In genomic region chr7:125059861-125060456, GRCh38 we compare ENCODE assay signal across 9 cellular contexts.
DNase-seq lines count a peak whose midpoint lies in the region; ATAC-seq and TF ChIP-seq lines count a peak whose summit lies in the region.
"Had no signal": no experiment of that assay in that cellular context is flagged by ENCODE, and none has a peak within 500 bp of the region (broad histone marks: within the 10 kb centered on the region; RNA-seq: fewer than 3 reads in every experiment).

No MANE protein-coding gene starts in this region.

- ATAC-seq in heart left ventricle (no peak), left ventricle myocardium superior (no peak), thoracic aorta (ENCODE audit: insufficient number of reproducible peaks, low FRiP score, low read depth) (no peak)

- H3K36me3 ChIP-seq in heart left ventricle, result no peaks in the 10 kb centered on the region
- no peaks in the 10 kb centered on the region for H3K36me3 ChIP-seq in thoracic aorta
- H3K36me3 ChIP-seq in thyroid gland, result no peaks in the 10 kb centered on the region

- no peaks in the 10 kb centered on the region for H3K9me3 ChIP-seq in heart left ventricle
- H3K9me3 ChIP-seq in thoracic aorta, result no peaks in the 10 kb centered on the region
- no peaks in the 10 kb centered on the region for H3K9me3 ChIP-seq in thyroid gland

- no peak for DNase-seq in heart left ventricle
- DNase-seq in left ventricle myocardium superior, result no peak
- DNase-seq in NCI-H748 (lab: John Stamatoyannopoulos, UW; ENCODE audit: unreplicated experiment), result peak; percentile 28
- no peak for DNase-seq in dorsolateral prefrontal cortex
- no peak for DNase-seq in thoracic aorta (ENCODE audit: low spot score)
- DNase-seq in NCI-H2227 (lab: John Stamatoyannopoulos, UW; ENCODE audit: unreplicated experiment), result no peak
- DNase-seq in epidermal melanocyte (ENCODE audit: insufficient read length, low spot score), result no peak
- DNase-seq in thyroid gland, result no peak

- H3K27me3 ChIP-seq in heart left ventricle, result peaks cover 0 to 9% (median 0%) of the 10 kb centered on the region in 9 donors
- H3K27me3 ChIP-seq in dorsolateral prefrontal cortex, result no peaks in the 10 kb centered on the region
- no peaks in the 10 kb centered on the region for H3K27me3 ChIP-seq in thoracic aorta (replicated peaks; ENCODE audit: insufficient read depth)
- H3K27me3 ChIP-seq in thyroid gland, result no peaks in the 10 kb centered on the region

- H3K27ac ChIP-seq in heart left ventricle (no peak overlapping the region), dorsolateral prefrontal cortex (no peak overlapping the region), thoracic aorta (no peak overlapping the region), thyroid gland (no peak overlapping the region)

- 31 to 39% (median 33%) methylated on average over 3 of the region's 3 CpGs for WGBS in heart left ventricle, 4 donors
- WGBS in thyroid gland, 2 donors, result 36% methylated on average over 3 of the region's 3 CpGs

- no peak overlapping the region for H3K4me3 ChIP-seq in heart left ventricle
- peak overlapping the region in 1 of 59 donors; percentile 1 for H3K4me3 ChIP-seq in dorsolateral prefrontal cortex
- H3K4me3 ChIP-seq in thoracic aorta, result no peak overlapping the region
- no peak overlapping the region for H3K4me3 ChIP-seq in thyroid gland (replicated peaks in 1 of 3)
- H3K4me3 ChIP-seq: lung had no signal

- no peaks in the 10 kb centered on the region for H3K4me1 ChIP-seq in heart left ventricle
- peaks cover 15 to 16% of the 10 kb centered on the region in 2 donors for H3K4me1 ChIP-seq in thoracic aorta (ENCODE audit: control insufficient read depth in 1 of 2, low read depth in 2 of 2)
- no peaks in the 10 kb centered on the region for H3K4me1 ChIP-seq in thyroid gland

- TF ChIP-seq POLR2A in heart left ventricle (IDR thresholded peaks at IDR 0.05) (no peak), thyroid gland (IDR thresholded peaks at IDR 0.05) (no peak)

- TF ChIP-seq CTCF in heart left ventricle (IDR thresholded peaks at IDR 0.05) (peak in 9 of 12 donors; percentile 14 to 54 (median 35)), dorsolateral prefrontal cortex (IDR thresholded peaks at IDR 0.05 in 54 of 56, conservative IDR thresholded peaks at IDR 0.05 in 2 of 56; ENCODE audit: low read depth in 1 of 56, partially characterized antibody in 56 of 56) (peak; percentile 10 to 85 (median 59)), thoracic aorta (IDR thresholded peaks at IDR 0.05) (peak; percentile 13), thyroid gland (IDR thresholded peaks at IDR 0.05) (peak in 1 of 6 experiments; percentile 11)

- intact Hi-C loops in heart left ventricle (cut with DNase I) (loop anchor here (2.0 to 10.0 kb wide), 6 partner anchors 605 to 617 kb away; no protein-coding TSS in a partner anchor), left ventricle myocardium superior (cut with micrococcal nuclease) (loop anchor here (10.0 kb wide), 1 partner anchor 605 kb away; no protein-coding TSS in a partner anchor), dorsolateral prefrontal cortex (cut with DNase I) (loop anchor here (5.0 kb wide), 2 partner anchors 607 to 612 kb away; no protein-coding TSS in a partner anchor), thyroid gland (cut with DNase I) (no loop called here)
